In genomic region chr6:20198764-20199174, GRCh38 we compare ENCODE assay signal across 20 cellular contexts. TPM values are rescaled to one million over a fixed set of nuclear protein-coding genes. Genes with fewer than 3 reads are reported as not detected.
DNase-seq lines count a peak whose midpoint lies in the region; ATAC-seq, FAIRE-seq and TF ChIP-seq lines count a peak whose summit lies in the region.
"Had no signal": no experiment of that assay in that cellular context is flagged by ENCODE, and none has a peak within 500 bp of the region (broad histone marks: within the 10 kb centered on the region; RNA-seq: fewer than 3 reads in every experiment).

No MANE protein-coding gene starts in this region.

- TF ChIP-seq CTCF in pancreas (IDR thresholded peaks at IDR 0.05) = no peak

- H3K4me1 Mint-ChIP-seq in CD4-positive, CD25-positive, alpha-beta regulatory T cell = peaks cover 13 to 51% (median 31%) of the 10 kb centered on the region in 4 donors

- CTCF ChIA-PET in HEK293T (lab: Yijun Ruan, JAX) = interaction anchor here (0.6 kb wide), 1 partner anchor 1830 kb away, joined by 3 read pairs; no protein-coding TSS in a partner anchor

- no peaks in the 10 kb centered on the region for H3K27me3 ChIP-seq in CD4-positive, CD25-positive, alpha-beta regulatory T cell (ENCODE audit: control insufficient read depth, insufficient read depth, low read length)
- no peaks in the 10 kb centered on the region for H3K27me3 ChIP-seq in pancreas
- H3K27me3 ChIP-seq: spleen had no signal

- no peak for ATAC-seq in CD4-positive, CD25-positive, alpha-beta regulatory T cell (ENCODE audit: low read depth in 2 of 2)
- no peak for ATAC-seq in pancreas
- ATAC-seq in HG02759 (IDR thresholded peaks at IDR 0.05; ENCODE audit: unreplicated experiment) = no peak
- ATAC-seq: CD8-positive, alpha-beta T cell; HepG2 had no signal

- 59 to 60% methylated on average over 6 of the region's 6 CpGs for WGBS in pancreas, 2 donors

- H3K4me3 Mint-ChIP-seq in CD4-positive, CD25-positive, alpha-beta regulatory T cell = peak overlapping the region in 1 of 4 donors; percentile 13
- H3K4me3 Mint-ChIP-seq: activated T-helper 1 cell treated with anti-CD3 and anti-CD28 coated beads, Interleukin-12 subunit alpha, Interleukin-12 subunit beta, Interleukin-2, Interleukin-4 antibody, amounts not matched to agents 30 ng/mL and 10 ng/mL and 1 ng/mL, durations not matched to agents 14 hours and 24 hours and 36 hours; CD8-positive, alpha-beta T cell had no signal

- peak overlapping the region in 2 of 3 donors; percentile 2 to 23 for H3K27ac Mint-ChIP-seq in CD4-positive, CD25-positive, alpha-beta regulatory T cell
- H3K27ac Mint-ChIP-seq: activated T-helper 1 cell treated with anti-CD3 and anti-CD28 coated beads, Interleukin-12 subunit alpha, Interleukin-12 subunit beta, Interleukin-2, Interleukin-4 antibody, amounts not matched to agents 30 ng/mL and 10 ng/mL and 1 ng/mL, durations not matched to agents 14 hours and 24 hours and 36 hours; CD8-positive, alpha-beta T cell had no signal

- POLR2A ChIA-PET in HEK293T (lab: Yijun Ruan, JAX) = no interaction called here

- H3K27me3 Mint-ChIP-seq in CD4-positive, CD25-positive, alpha-beta regulatory T cell = no peaks in the 10 kb centered on the region

- H3K36me3 Mint-ChIP-seq in CD4-positive, CD25-positive, alpha-beta regulatory T cell = peaks cover 10% of the 10 kb centered on the region

- H3K4me3 ChIP-seq in CD4-positive, CD25-positive, alpha-beta regulatory T cell (ENCODE audit: low read depth, low read length) = no peak overlapping the region
- no peak overlapping the region for H3K4me3 ChIP-seq in pancreas
- H3K4me3 ChIP-seq: SK-N-MC, spleen had no signal

- H3K9me3 Mint-ChIP-seq in CD4-positive, CD25-positive, alpha-beta regulatory T cell = peaks cover 0 to 2% (median 0%) of the 10 kb centered on the region in 7 donors
- H3K9me3 Mint-ChIP-seq: activated T-helper 1 cell treated with anti-CD3 and anti-CD28 coated beads, Interleukin-12 subunit alpha, Interleukin-12 subunit beta, Interleukin-2, Interleukin-4 antibody, amounts not matched to agents 30 ng/mL and 10 ng/mL and 1 ng/mL, durations not matched to agents 14 hours and 24 hours and 36 hours; CD8-positive, alpha-beta T cell had no signal

- no peak overlapping the region for H3K27ac ChIP-seq in CD4-positive, CD25-positive, alpha-beta regulatory T cell (ENCODE audit: insufficient read depth, low read length, poor library complexity, severe bottlenecking)
- H3K27ac ChIP-seq in pancreas = no peak overlapping the region
- H3K27ac ChIP-seq: SK-N-MC, spleen had no signal

- peaks cover 26% of the 10 kb centered on the region for H3K4me1 ChIP-seq in CD4-positive, CD25-positive, alpha-beta regulatory T cell (ENCODE audit: control insufficient read depth, insufficient read depth, low read length, poor library complexity, severe bottlenecking)
- peaks cover 19 to 34% (median 25%) of the 10 kb centered on the region in 3 donors for H3K4me1 ChIP-seq in pancreas

- no peaks in the 10 kb centered on the region for H3K9me3 ChIP-seq in CD4-positive, CD25-positive, alpha-beta regulatory T cell (ENCODE audit: control insufficient read depth in 2 of 2, low read length in 2 of 2)
- H3K9me3 ChIP-seq in pancreas = no peaks in the 10 kb centered on the region
- H3K9me3 ChIP-seq: spleen had no signal

- no peak for DNase-seq in CD4-positive, CD25-positive, alpha-beta regulatory T cell
- DNase-seq in HEK293T (ENCODE audit: extremely low spot score) (no peak), pancreas (no peak), NCI-H2107 treated with DMSO at 0.1 percent for 48 hours (lab: John Stamatoyannopoulos, UW; ENCODE audit: unreplicated experiment) (no peak), GM19238 (ENCODE audit: insufficient read length, low spot score) (no peak)
- DNase-seq: CD8-positive, alpha-beta T cell; kidney glomerular epithelial cell; mesendoderm; NCI-H2227 treated with DMSO at 0.1 percent for 48 hours; spleen; stimulated activated CD4-positive, alpha-beta T cell treated with anti-CD3 and anti-CD28 coated beads, Interleukin-4, amount 100 ng/mL, for 4 hours; T-helper 9 cell had no signal

- intact Hi-C loops in pancreas (cut with DNase I) = no loop called here

- H3K36me3 ChIP-seq in CD4-positive, CD25-positive, alpha-beta regulatory T cell (ENCODE audit: control insufficient read depth, insufficient read depth, low read length) = peaks cover 6% of the 10 kb centered on the region
- no peaks in the 10 kb centered on the region for H3K36me3 ChIP-seq in pancreas

- FAIRE-seq in colon (lab: Jason Lieb, UNC) = peak; percentile 97
- peak; percentile 91 for FAIRE-seq in pancreas (lab: Jason Lieb, UNC)
- FAIRE-seq: endothelial cell of umbilical vein, H1, HepG2 had no signal

TF ChIP-seq in HEK293T, 16 proteins besides CTCF, POLR2A, EP300 and RAD21:
- no peak for TF ChIP-seq HDGF (IDR thresholded peaks at IDR 0.05; ENCODE audit: borderline replicate concordance)
- TF ChIP-seq, protein P1, sequence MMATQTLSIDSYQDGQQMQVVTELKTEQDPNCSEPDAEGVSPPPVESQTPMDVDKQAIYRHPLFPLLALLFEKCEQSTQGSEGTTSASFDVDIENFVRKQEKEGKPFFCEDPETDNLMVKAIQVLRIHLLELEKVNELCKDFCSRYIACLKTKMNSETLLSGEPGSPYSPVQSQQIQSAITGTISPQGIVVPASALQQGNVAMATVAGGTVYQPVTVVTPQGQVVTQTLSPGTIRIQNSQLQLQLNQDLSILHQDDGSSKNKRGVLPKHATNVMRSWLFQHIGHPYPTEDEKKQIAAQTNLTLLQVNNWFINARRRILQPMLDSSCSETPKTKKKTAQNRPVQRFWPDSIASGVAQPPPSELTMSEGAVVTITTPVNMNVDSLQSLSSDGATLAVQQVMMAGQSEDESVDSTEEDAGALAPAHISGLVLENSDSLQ (IDR thresholded peaks at IDR 0.05) = peak; percentile 96

RNA-seq across cellular contexts. Expression of gene MBOAT1, which starts 13.5 kb away (rescaled TPM):
- 26.4 TPM for total RNA-seq in CD4-positive, CD25-positive, alpha-beta regulatory T cell
- polyA plus RNA-seq in CD4-positive, CD25-positive, alpha-beta regulatory T cell = 1 to 10 TPM; 3.6 to 7.0 (median 5.1) TPM
- 10 to 100 TPM in 1 of 6 donors, 1 to 10 TPM in 5; 3.1 to 21.3 (median 4.6) TPM for total RNA-seq in pancreas
- 1 to 10 TPM; 2.7 to 5.5 TPM for polyA plus RNA-seq in pancreas
- total RNA-seq: HepG2 had no signal
- polyA plus RNA-seq: HepG2, neural cell had no signal
